In the genomic region with DNA sequence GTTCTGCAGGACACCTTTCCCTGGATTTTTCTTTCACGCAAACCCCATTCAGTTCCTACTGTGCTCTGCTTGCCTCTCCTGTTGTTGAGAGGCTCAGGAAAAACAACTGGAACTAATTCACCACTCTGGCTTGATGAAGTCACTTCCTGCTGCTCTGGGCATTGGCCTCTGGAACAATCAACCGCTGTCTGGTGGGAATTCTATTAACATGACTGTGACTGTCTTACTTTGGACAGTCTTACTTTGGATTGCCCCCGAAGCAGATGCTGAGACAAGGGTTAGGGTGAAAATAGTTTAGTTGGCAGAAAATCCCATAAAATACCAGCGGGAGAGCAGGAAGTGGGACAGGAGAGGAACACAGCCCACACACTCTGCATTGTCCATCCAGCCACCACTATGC, we compare ENCODE assay signal across 13 cellular contexts.
DNase-seq lines count a peak whose midpoint lies in the region; ATAC-seq, FAIRE-seq and TF ChIP-seq lines count a peak whose summit lies in the region.
"Had no signal": no experiment of that assay in that cellular context is flagged by ENCODE, and none has a peak within 500 bp of the region (broad histone marks: within the 10 kb centered on the region; RNA-seq: fewer than 3 reads in every experiment).

No MANE protein-coding gene starts in this region.

- H3K27me3 Mint-ChIP-seq in neural progenitor cell (ENCODE audit: insufficient read depth, low read depth): peaks cover 10% of the 10 kb centered on the region

- no peak overlapping the region for H3K4me3 Mint-ChIP-seq in neural progenitor cell

- no peak for ATAC-seq in GM21737 (IDR thresholded peaks at IDR 0.05; ENCODE audit: unreplicated experiment)

- DNase-seq in BJ (ENCODE audit: low read depth) (peak; percentile 56), RPMI7951 (ENCODE audit: low read depth) (peak; percentile 95), fibroblast of mammary gland (ENCODE audit: low read depth) (peak; percentile 25), neural progenitor cell (ENCODE audit: low spot score) (no peak), NCI-H526 (lab: John Stamatoyannopoulos, UW) (no peak), NCI-H748 treated with DMSO at 0.1 percent for 48 hours (lab: John Stamatoyannopoulos, UW) (no peak), D721Med (ENCODE audit: insufficient read length, low spot score) (no peak)
- DNase-seq: activated CD4-positive, CD25-positive, alpha-beta regulatory T cell; NCI-H1105 treated with DMSO at 0.1 percent for 48 hours had no signal

- H3K4me2 ChIP-seq in neural progenitor cell: no peak overlapping the region

- H3K27me3 ChIP-seq in BJ (ENCODE audit: control insufficient read depth, insufficient read depth, low read length) (no peaks in the 10 kb centered on the region), neural progenitor cell (no peaks in the 10 kb centered on the region)
- H3K27me3 ChIP-seq: ascending aorta had no signal

- H3K27ac ChIP-seq in neural progenitor cell: no peak overlapping the region
- H3K27ac ChIP-seq: ascending aorta, SK-N-MC had no signal

- no peak for FAIRE-seq in D721Med (lab: Jason Lieb, UNC)
- FAIRE-seq: keratinocyte had no signal

- no peaks in the 10 kb centered on the region for H3K79me2 ChIP-seq in neural progenitor cell (ENCODE audit: low read depth)

- no peak overlapping the region for H3K9ac ChIP-seq in neural progenitor cell

- peaks cover 12% of the 10 kb centered on the region for H3K4me1 Mint-ChIP-seq in neural progenitor cell

- H3K36me3 Mint-ChIP-seq in neural progenitor cell: no peaks in the 10 kb centered on the region

- H3K9me3 ChIP-seq in neural progenitor cell (ENCODE audit: low read depth): no peaks in the 10 kb centered on the region
- H3K9me3 ChIP-seq: ascending aorta had no signal

- H4K20me1 ChIP-seq in neural progenitor cell (ENCODE audit: low read depth): no peaks in the 10 kb centered on the region

- no peaks in the 10 kb centered on the region for H3K9me3 Mint-ChIP-seq in neural progenitor cell

- H3K4me3 ChIP-seq in BJ (ENCODE audit: low read depth, low read length): no peak overlapping the region
- H3K4me3 ChIP-seq in fibroblast of mammary gland (ENCODE audit: control insufficient read depth, low read depth, low read length): no peak overlapping the region
- H3K4me3 ChIP-seq in neural progenitor cell: no peak overlapping the region
- H3K4me3 ChIP-seq: ascending aorta, SK-N-MC had no signal

- H3K4me1 ChIP-seq in neural progenitor cell: no peaks in the 10 kb centered on the region

- CTCF ChIA-PET in BJ (lab: Yijun Ruan, JAX): no interaction called here

- peak overlapping the region; percentile 50 for H3K27ac Mint-ChIP-seq in neural progenitor cell

- TF ChIP-seq CTCF in BJ (IDR thresholded peaks at IDR 0.05; ENCODE audit: insufficient read depth, low read depth, low read length) (no peak), fibroblast of mammary gland (conservative IDR thresholded peaks at IDR 0.05; ENCODE audit: control insufficient read depth, insufficient read depth, low read depth, low read length) (no peak), neural progenitor cell (IDR thresholded peaks at IDR 0.05) (no peak), D721Med (IDR thresholded peaks at IDR 0.05; ENCODE audit: insufficient read depth, missing control alignments) (no peak)

- POLR2A ChIA-PET in BJ (lab: Charles Lee): no interaction called here

- H2AFZ ChIP-seq in neural progenitor cell (replicated peaks): no peak overlapping the region

- H3K36me3 ChIP-seq in BJ (ENCODE audit: control insufficient read depth, insufficient read depth, low read length) (no peaks in the 10 kb centered on the region), neural progenitor cell (no peaks in the 10 kb centered on the region)
- H3K36me3 ChIP-seq: ascending aorta had no signal

- H3F3A ChIP-seq in neural progenitor cell (ENCODE audit: low read depth): no peaks in the 10 kb centered on the region

Comparison
In these comparisons a context has a peak if more than half of its experiments do, and no peak if none do; other contexts are left out.
1. DNase-seq: peak in BJ (single experiment), RPMI7951 (single experiment) and fibroblast of mammary gland (single experiment); none in neural progenitor cell (single experiment), NCI-H526 (0 of 2), NCI-H748 treated with DMSO at 0.1 percent for 48 hours (single experiment) and D721Med (single experiment).